Comparison of ENCODE assay signal across 24 cellular contexts in the genomic region with DNA sequence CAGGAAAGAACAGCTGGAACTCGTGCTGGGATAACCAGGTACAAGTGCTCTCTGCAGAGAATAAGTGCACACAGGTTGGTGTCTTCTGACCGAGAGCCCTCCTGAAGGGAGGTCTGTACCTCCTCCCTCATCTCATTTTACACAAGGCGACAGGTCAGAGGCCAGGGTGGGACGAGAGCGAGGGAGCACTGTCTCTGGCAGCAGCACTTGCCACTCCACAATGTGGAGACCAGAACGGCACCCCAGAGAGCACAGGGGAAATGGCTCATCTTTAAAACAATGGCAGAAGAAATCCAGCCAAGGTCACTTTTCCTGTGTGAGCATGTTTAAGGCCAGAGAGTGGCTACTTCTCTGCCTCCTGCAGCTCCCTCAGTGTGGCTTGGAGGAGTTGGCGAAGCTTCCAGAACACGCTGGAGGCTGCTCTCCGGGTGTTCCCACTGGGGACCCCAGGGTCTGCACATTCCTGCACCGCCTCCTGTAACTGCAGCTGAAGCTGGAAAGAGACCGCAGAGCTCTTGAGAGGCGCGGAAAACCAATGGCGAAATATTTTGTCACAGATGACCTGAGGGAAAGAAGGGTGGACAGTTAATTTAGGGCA. TPM values are rescaled to one million over a fixed set of nuclear protein-coding genes. Genes with fewer than 3 reads are reported as not detected.
A peak's percentile ranks its signal among the peaks of the same experiment; 100 is the strongest.
DNase-seq lines count a peak whose midpoint lies in the region; ATAC-seq and TF ChIP-seq lines count a peak whose summit lies in the region.
"Had no signal": no experiment of that assay in that cellular context is flagged by ENCODE, and none has a peak within 500 bp of the region (broad histone marks: within the 10 kb centered on the region; RNA-seq: fewer than 3 reads in every experiment).

No MANE protein-coding gene starts in this region.

- no peak overlapping the region for H3K4me2 ChIP-seq in OCI-LY7 (ENCODE audit: low read length)

- H2AFZ ChIP-seq in OCI-LY7 (ENCODE audit: low read length): no peak overlapping the region
- H2AFZ ChIP-seq: GM23248 had no signal

- no peaks in the 10 kb centered on the region for H3K27me3 ChIP-seq in left ventricle myocardium inferior (ENCODE audit: low read depth)
- H3K27me3 ChIP-seq: SJSA1 had no signal

- intact Hi-C loops in left ventricle myocardium inferior (cut with micrococcal nuclease) (no loop called here), Right ventricle myocardium superior (cut with DNase I) (no loop called here), OCI-LY7 (cut with micrococcal nuclease; ENCODE audit: unreplicated experiment) (no loop called here)

- H3K36me3 ChIP-seq in left ventricle myocardium inferior: peaks cover 11% of the 10 kb centered on the region
- no peaks in the 10 kb centered on the region for H3K36me3 ChIP-seq in OCI-LY7 (ENCODE audit: insufficient read depth, low read length)
- H3K36me3 ChIP-seq: SJSA1 had no signal

- H3K9me3 ChIP-seq in left ventricle myocardium inferior (replicated peaks): no peaks in the 10 kb centered on the region
- H3K9me3 ChIP-seq in OCI-LY7 (ENCODE audit: low read length): no peaks in the 10 kb centered on the region
- H3K9me3 ChIP-seq: SJSA1 had no signal

- POLR2A ChIA-PET in OCI-LY7 (lab: Charles Lee): no interaction called here

- CTCF ChIA-PET in OCI-LY7 (lab: Charles Lee; ENCODE audit: unreplicated experiment): no interaction called here

- no peak overlapping the region for H3K4me3 ChIP-seq in left ventricle myocardium inferior
- no peak overlapping the region for H3K4me3 ChIP-seq in fibroblast of pulmonary artery (replicated peaks; ENCODE audit: low read depth, low read length)
- H3K4me3 ChIP-seq in OCI-LY7 (ENCODE audit: low read depth, low read length, poor library complexity, severe bottlenecking): no peak overlapping the region
- H3K4me3 ChIP-seq: GM12878, GM23248, K562, SJSA1 had no signal

- H3K4me1 ChIP-seq in left ventricle myocardium inferior (peaks cover 15% of the 10 kb centered on the region), OCI-LY7 (ENCODE audit: insufficient read depth, low read length, poor library complexity, severe bottlenecking) (no peaks in the 10 kb centered on the region)
- H3K4me1 ChIP-seq: SJSA1 had no signal

- no peaks in the 10 kb centered on the region for H3K9me2 ChIP-seq in OCI-LY7 (ENCODE audit: insufficient read depth, low read length)

- H4K20me1 ChIP-seq in OCI-LY7 (ENCODE audit: insufficient read depth, low read length): no peaks in the 10 kb centered on the region

- H3K27ac ChIP-seq in left ventricle myocardium inferior (replicated peaks): peak overlapping the region; percentile 63
- H3K27ac ChIP-seq in OCI-LY7 (ENCODE audit: low read depth, low read length, poor library complexity, severe bottlenecking): no peak overlapping the region
- H3K27ac ChIP-seq: GM23248, SJSA1 had no signal

- ATAC-seq in Right ventricle myocardium superior (ENCODE audit: poor library complexity): no peak
- ATAC-seq: GM12878, K562 had no signal

- no TSS peak for BruUV-seq in OCI-LY7 (replicated peaks; lab: Mats Ljungman, UMichigan)

- H3K79me2 ChIP-seq in OCI-LY7 (ENCODE audit: insufficient read depth, low read depth, low read length): no peaks in the 10 kb centered on the region

- TF ChIP-seq CTCF in left ventricle myocardium inferior (IDR thresholded peaks at IDR 0.05; ENCODE audit: borderline replicate concordance): no peak
- no peak for TF ChIP-seq CTCF in fibroblast of pulmonary artery (IDR thresholded peaks at IDR 0.05; ENCODE audit: low read length, missing control alignments)
- no peak for TF ChIP-seq CTCF in OCI-LY7 (conservative IDR thresholded peaks at IDR 0.05; ENCODE audit: low read length)

- DNase-seq in left ventricle myocardium inferior (no peak), Right ventricle myocardium superior (no peak), fibroblast of pulmonary artery (ENCODE audit: low read depth) (peak; percentile 7), mesenteric fat pad (ENCODE audit: low spot score) (peak; percentile 55), OCI-LY7 (ENCODE audit: low spot score) (no peak), RPMI8226 (no peak), NCI-H774 (lab: John Stamatoyannopoulos, UW) (no peak)
- DNase-seq: AML-193; C1 segment of cervical spinal cord; CD4-positive, alpha-beta memory T cell; COR-L47; GM23248; HCEC 1CT; Kasumi-1; NCI-H1105; NCI-H1436 treated with DMSO at 0.1 percent for 48 hours; NCI-H1930; NCI-H2227 treated with DMSO at 0.1 percent for 48 hours; NCI-H526 treated with DMSO at 0.1 percent for 48 hours had no signal

RNA-seq across cellular contexts. Expression of gene DIPK1C, which starts 20.9 kb away (rescaled TPM):
- total RNA-seq in left ventricle myocardium inferior (6.4 TPM), Right ventricle myocardium superior (3.3 TPM), mesenteric fat pad (not detected), OCI-LY7 (2022) (not detected in 2 replicates)
- not detected in 2 replicates for total RNA-seq in OCI-LY7 (2014; rRNA removed; shearing (Covaris generic))
- total RNA-seq: CD4-positive, alpha-beta memory T cell; GM12878; GM23248; M059J; NCI-H460; SJSA1 had no signal

RNA-seq across cellular contexts. Expression of gene CNDP2, which starts 59.9 kb away (rescaled TPM):
- total RNA-seq in left ventricle myocardium inferior (71.0 TPM), Right ventricle myocardium superior (54.5 TPM), mesenteric fat pad (164 TPM), OCI-LY7 (2022) (85.2 and 94.8 TPM in 2 replicates)
- total RNA-seq in OCI-LY7 (2014; rRNA removed; shearing (Covaris generic)): 28.5 and 51.5 TPM in 2 replicates

Comparison
In these comparisons a context has a peak if more than half of its experiments do, and no peak if none do; other contexts are left out.
1. DNase-seq: peak in fibroblast of pulmonary artery (single experiment) and mesenteric fat pad (single experiment); none in left ventricle myocardium inferior (single experiment), Right ventricle myocardium superior (single experiment), OCI-LY7 (single experiment), RPMI8226 (single experiment) and NCI-H774 (single experiment).